In the genomic region with DNA sequence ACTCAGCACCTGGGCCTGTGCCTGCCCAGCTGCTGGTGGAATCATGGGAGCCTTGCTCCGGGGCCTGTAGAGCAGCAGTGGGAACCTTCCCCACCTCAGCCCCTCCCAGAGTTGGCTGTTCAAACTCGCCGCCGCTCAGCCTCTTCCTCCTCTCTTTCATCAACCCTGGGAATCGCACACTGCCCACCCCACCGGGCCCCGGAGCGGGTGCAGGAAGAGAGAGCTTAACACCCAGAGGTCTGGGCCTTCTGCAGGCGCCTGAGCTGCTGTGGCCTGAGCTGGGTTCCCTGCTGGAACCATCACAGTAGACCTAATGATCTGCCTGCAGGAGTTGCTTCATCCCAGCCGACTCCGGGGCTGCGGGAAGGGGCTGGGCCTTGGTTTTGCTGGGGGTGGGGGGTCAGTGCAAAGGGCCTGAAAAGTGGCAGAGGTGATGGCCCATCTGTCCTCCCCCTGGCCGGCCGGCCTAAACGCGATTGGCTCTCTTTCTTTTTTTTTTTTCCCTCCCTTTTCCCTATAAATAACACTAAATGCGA, we compare ENCODE assay signal across 1 cellular context.
TF ChIP-seq lines count a peak whose summit lies in the region.

No MANE protein-coding gene starts in this region.

TF ChIP-seq in GM23338, 12 proteins besides CTCF, POLR2A, EP300 and RAD21 (continued from another document):
- TF ChIP-seq, protein P1, sequence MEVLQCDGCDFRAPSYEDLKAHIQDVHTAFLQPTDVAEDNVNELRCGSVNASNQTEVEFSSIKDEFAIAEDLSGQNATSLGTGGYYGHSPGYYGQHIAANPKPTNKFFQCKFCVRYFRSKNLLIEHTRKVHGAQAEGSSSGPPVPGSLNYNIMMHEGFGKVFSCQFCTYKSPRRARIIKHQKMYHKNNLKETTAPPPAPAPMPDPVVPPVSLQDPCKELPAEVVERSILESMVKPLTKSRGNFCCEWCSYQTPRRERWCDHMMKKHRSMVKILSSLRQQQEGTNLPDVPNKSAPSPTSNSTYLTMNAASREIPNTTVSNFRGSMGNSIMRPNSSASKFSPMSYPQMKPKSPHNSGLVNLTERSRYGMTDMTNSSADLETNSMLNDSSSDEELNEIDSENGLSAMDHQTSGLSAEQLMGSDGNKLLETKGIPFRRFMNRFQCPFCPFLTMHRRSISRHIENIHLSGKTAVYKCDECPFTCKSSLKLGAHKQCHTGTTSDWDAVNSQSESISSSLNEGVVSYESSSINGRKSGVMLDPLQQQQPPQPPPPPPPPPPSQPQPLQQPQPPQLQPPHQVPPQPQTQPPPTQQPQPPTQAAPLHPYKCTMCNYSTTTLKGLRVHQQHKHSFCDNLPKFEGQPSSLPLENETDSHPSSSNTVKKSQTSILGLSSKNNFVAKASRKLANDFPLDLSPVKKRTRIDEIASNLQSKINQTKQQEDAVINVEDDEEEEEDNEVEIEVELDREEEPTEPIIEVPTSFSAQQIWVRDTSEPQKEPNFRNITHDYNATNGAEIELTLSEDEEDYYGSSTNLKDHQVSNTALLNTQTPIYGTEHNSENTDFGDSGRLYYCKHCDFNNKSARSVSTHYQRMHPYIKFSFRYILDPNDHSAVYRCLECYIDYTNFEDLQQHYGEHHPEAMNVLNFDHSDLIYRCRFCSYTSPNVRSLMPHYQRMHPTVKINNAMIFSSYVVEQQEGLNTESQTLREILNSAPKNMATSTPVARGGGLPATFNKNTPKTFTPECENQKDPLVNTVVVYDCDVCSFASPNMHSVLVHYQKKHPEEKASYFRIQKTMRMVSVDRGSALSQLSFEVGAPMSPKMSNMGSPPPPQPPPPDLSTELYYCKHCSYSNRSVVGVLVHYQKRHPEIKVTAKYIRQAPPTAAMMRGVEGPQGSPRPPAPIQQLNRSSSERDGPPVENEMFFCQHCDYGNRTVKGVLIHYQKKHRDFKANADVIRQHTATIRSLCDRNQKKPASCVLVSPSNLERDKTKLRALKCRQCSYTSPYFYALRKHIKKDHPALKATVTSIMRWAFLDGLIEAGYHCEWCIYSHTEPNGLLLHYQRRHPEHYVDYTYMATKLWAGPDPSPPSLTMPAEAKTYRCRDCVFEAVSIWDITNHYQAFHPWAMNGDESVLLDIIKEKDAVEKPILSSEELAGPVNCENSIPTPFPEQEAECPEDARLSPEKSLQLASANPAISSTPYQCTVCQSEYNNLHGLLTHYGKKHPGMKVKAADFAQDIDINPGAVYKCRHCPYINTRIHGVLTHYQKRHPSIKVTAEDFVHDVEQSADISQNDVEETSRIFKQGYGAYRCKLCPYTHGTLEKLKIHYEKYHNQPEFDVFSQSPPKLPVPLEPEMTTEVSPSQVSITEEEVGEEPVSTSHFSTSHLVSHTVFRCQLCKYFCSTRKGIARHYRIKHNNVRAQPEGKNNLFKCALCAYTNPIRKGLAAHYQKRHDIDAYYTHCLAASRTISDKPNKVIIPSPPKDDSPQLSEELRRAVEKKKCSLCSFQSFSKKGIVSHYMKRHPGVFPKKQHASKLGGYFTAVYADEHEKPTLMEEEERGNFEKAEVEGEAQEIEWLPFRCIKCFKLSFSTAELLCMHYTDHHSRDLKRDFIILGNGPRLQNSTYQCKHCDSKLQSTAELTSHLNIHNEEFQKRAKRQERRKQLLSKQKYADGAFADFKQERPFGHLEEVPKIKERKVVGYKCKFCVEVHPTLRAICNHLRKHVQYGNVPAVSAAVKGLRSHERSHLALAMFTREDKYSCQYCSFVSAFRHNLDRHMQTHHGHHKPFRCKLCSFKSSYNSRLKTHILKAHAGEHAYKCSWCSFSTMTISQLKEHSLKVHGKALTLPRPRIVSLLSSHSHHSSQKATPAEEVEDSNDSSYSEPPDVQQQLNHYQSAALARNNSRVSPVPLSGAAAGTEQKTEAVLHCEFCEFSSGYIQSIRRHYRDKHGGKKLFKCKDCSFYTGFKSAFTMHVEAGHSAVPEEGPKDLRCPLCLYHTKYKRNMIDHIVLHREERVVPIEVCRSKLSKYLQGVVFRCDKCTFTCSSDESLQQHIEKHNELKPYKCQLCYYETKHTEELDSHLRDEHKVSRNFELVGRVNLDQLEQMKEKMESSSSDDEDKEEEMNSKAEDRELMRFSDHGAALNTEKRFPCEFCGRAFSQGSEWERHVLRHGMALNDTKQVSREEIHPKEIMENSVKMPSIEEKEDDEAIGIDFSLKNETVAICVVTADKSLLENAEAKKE (CRISPR knock-in tag; IDR thresholded peaks at IDR 0.05), result no peak
- TF ChIP-seq CREB1 (CRISPR knock-in tag; IDR thresholded peaks at IDR 0.05; ENCODE audit: low read depth) (no peak), ZNF331 (CRISPR knock-in tag; IDR thresholded peaks at IDR 0.05; ENCODE audit: low read depth) (no peak), NANOG (IDR thresholded peaks at IDR 0.05; ENCODE audit: borderline replicate concordance) (no peak), EZH2 (IDR thresholded peaks at IDR 0.05; ENCODE audit: low read depth, unreplicated experiment) (no peak), ZNF114 (CRISPR knock-in tag; IDR thresholded peaks at IDR 0.05) (no peak), EZH2phosphoT487 (IDR thresholded peaks at IDR 0.05; ENCODE audit: unreplicated experiment) (no peak), STAT1 (IDR thresholded peaks at IDR 0.05; ENCODE audit: unreplicated experiment) (no peak)
- TF ChIP-seq, protein P2, sequence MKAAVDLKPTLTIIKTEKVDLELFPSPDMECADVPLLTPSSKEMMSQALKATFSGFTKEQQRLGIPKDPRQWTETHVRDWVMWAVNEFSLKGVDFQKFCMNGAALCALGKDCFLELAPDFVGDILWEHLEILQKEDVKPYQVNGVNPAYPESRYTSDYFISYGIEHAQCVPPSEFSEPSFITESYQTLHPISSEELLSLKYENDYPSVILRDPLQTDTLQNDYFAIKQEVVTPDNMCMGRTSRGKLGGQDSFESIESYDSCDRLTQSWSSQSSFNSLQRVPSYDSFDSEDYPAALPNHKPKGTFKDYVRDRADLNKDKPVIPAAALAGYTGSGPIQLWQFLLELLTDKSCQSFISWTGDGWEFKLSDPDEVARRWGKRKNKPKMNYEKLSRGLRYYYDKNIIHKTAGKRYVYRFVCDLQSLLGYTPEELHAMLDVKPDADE (IDR thresholded peaks at IDR 0.05), result no peak
